Comparison of ENCODE assay signal across 15 cellular contexts in genomic region chr15:68511073-68511991, GRCh38.
DNase-seq lines count a peak whose midpoint lies in the region; TF ChIP-seq lines count a peak whose summit lies in the region.
"Had no signal": no experiment of that assay in that cellular context is flagged by ENCODE, and none has a peak within 500 bp of the region (broad histone marks: within the 10 kb centered on the region; RNA-seq: fewer than 3 reads in every experiment).

No MANE protein-coding gene starts in this region.

- H2AFZ ChIP-seq in neuronal stem cell (ENCODE audit: low read length): no peak overlapping the region

- H3K4me1 ChIP-seq in neuronal stem cell (ENCODE audit: control insufficient read depth in 2 of 2, insufficient read depth in 1 of 2, low read depth in 1 of 2, low read length in 2 of 2): peaks cover 0 to 5% of the 10 kb centered on the region in 2 donors
- H3K4me1 ChIP-seq: SJSA1 had no signal

- no peaks in the 10 kb centered on the region for H3K36me3 ChIP-seq in neuronal stem cell (replicated peaks in 1 of 2; ENCODE audit: control insufficient read depth in 2 of 2, insufficient read depth in 2 of 2, low read length in 2 of 2)
- H3K36me3 ChIP-seq: SJSA1 had no signal

- H3K27me3 ChIP-seq in neuronal stem cell (ENCODE audit: control insufficient read depth in 3 of 3, insufficient read depth in 3 of 3, low read depth in 1 of 3, low read length in 3 of 3): peaks cover 0 to 9% (median 0%) of the 10 kb centered on the region in 3 experiments
- H3K27me3 ChIP-seq: SJSA1 had no signal

- no peak overlapping the region for H3K4ac ChIP-seq in neuronal stem cell (ENCODE audit: low read length)

- H2BK12ac ChIP-seq in neuronal stem cell (ENCODE audit: low read length): no peak overlapping the region

- H4K8ac ChIP-seq in neuronal stem cell (ENCODE audit: low read depth, low read length): no peak overlapping the region

- no CpG with 5 or more reads among the region's 12 CpGs for WGBS in neuronal stem cell (ENCODE audit: extremely low coverage in 2 of 2, insufficient read length in 2 of 2, insufficient replicate concordance in 1 of 2), 2 donors

- no peak overlapping the region for H2BK15ac ChIP-seq in neuronal stem cell (ENCODE audit: low read length)

- POLR2A ChIA-PET in AG04449 (lab: Yijun Ruan, JAX): interaction anchor here (0.7 to 1.7 kb wide), 6 partner anchors 9 to 81 kb away, joined by 3 to 7 read pairs (median 4); no protein-coding TSS in a partner anchor

- no peak overlapping the region for H2BK120ac ChIP-seq in neuronal stem cell (ENCODE audit: low read depth, low read length)

- CTCF ChIA-PET in AG04449 (lab: Yijun Ruan, JAX): interaction anchor here (1.6 kb wide), 1 partner anchor 39 kb away, joined by 3 read pairs; no protein-coding TSS in a partner anchor

- no peak overlapping the region for H3K4me2 ChIP-seq in neuronal stem cell (ENCODE audit: insufficient read depth, low read length, poor library complexity, severe bottlenecking)

- H3K27ac ChIP-seq in neuronal stem cell (replicated peaks; ENCODE audit: low read length): no peak overlapping the region
- H3K27ac ChIP-seq: HL-60, SJSA1 had no signal

- no peak overlapping the region for H2AK5ac ChIP-seq in neuronal stem cell (ENCODE audit: low read depth, low read length)

- peak overlapping the region; percentile 76 for H3K18ac ChIP-seq in neuronal stem cell (ENCODE audit: low read length)

- H3K14ac ChIP-seq in neuronal stem cell (ENCODE audit: low read length): peak overlapping the region; percentile 72

- H3K79me1 ChIP-seq in neuronal stem cell (ENCODE audit: low read depth, low read length): no peaks in the 10 kb centered on the region

- H3K9ac ChIP-seq in neuronal stem cell (ENCODE audit: low read depth, low read length, poor library complexity): no peak overlapping the region

- no peak for TF ChIP-seq CTCF in AG04449 (IDR thresholded peaks at IDR 0.05; ENCODE audit: insufficient read depth, low read length, missing control alignments)
- no peak for TF ChIP-seq CTCF in fibroblast of mammary gland (conservative IDR thresholded peaks at IDR 0.05; ENCODE audit: control insufficient read depth, insufficient read depth, low read depth, low read length)

- DNase-seq in AG04449 (ENCODE audit: low read depth, low spot score) (peak; percentile 86), NCI-H226 (peak; percentile 47), fibroblast of mammary gland (ENCODE audit: low read depth) (peak; percentile 81), neuronal stem cell (ENCODE audit: low spot score) (no peak), HK-2 (ENCODE audit: unreplicated experiment) (no peak), NCI-H446 (lab: John Stamatoyannopoulos, UW) (no peak), NCI-H1048 (lab: John Stamatoyannopoulos, UW) (no peak)
- no peak for DNase-seq in stimulated activated CD4-positive, alpha-beta T cell treated with anti-CD3 and anti-CD28 coated beads, Interleukin-15, amount 100 ng/mL, for 24 hours
- DNase-seq: activated CD8-positive, alpha-beta memory T cell treated with anti-CD3 and anti-CD28 coated beads, Interleukin-2, amount 50 U/mL, for 4 hours; DMS153; dorsolateral prefrontal cortex; nephron progenitor cell had no signal

- H3K4me3 ChIP-seq in AG04449 (ENCODE audit: low read depth, low read length): no peak overlapping the region
- no peak overlapping the region for H3K4me3 ChIP-seq in fibroblast of mammary gland (ENCODE audit: control insufficient read depth, low read depth, low read length)
- H3K4me3 ChIP-seq in neuronal stem cell (ENCODE audit: low read length in 2 of 2): no peak overlapping the region
- H3K4me3 ChIP-seq: dorsolateral prefrontal cortex, GM12878, SJSA1 had no signal

- H3K9me3 ChIP-seq in neuronal stem cell (replicated peaks in 1 of 2; ENCODE audit: control insufficient read depth in 2 of 2, insufficient read depth in 1 of 2, low read depth in 1 of 2, low read length in 2 of 2): no peaks in the 10 kb centered on the region
- H3K9me3 ChIP-seq: SJSA1 had no signal

- H2BK5ac ChIP-seq in neuronal stem cell (ENCODE audit: low read length): peak overlapping the region; percentile 46

- no peak overlapping the region for H4K91ac ChIP-seq in neuronal stem cell (ENCODE audit: low read depth, low read length, poor library complexity)

- no peak overlapping the region for H3K23ac ChIP-seq in neuronal stem cell (ENCODE audit: low read depth, low read length, poor library complexity)

Comparison
In these comparisons a context has a peak if more than half of its experiments do, and no peak if none do; other contexts are left out.
1. DNase-seq: peak in AG04449 (single experiment), NCI-H226 (single experiment) and fibroblast of mammary gland (single experiment); none in neuronal stem cell (single experiment), HK-2 (single experiment), NCI-H446 (0 of 2), stimulated activated CD4-positive, alpha-beta T cell treated with anti-CD3 and anti-CD28 coated beads, Interleukin-15, amount 100 ng/mL, for 24 hours (single experiment) and NCI-H1048 (single experiment).